18 cellular contexts compared by ENCODE assay signal in genomic region chr19:45145270-45146189, GRCh38. TPM values are rescaled to one million over a fixed set of nuclear protein-coding genes. Genes with fewer than 3 reads are reported as not detected.
DNase-seq lines count a peak whose midpoint lies in the region; ATAC-seq, FAIRE-seq and TF ChIP-seq lines count a peak whose summit lies in the region.
"Had no signal": no experiment of that assay in that cellular context is flagged by ENCODE, and none has a peak within 500 bp of the region (broad histone marks: within the 10 kb centered on the region; RNA-seq: fewer than 3 reads in every experiment).

No MANE protein-coding gene starts in this region.

- no peak overlapping the region for H3K4me2 ChIP-seq in K562 (ENCODE audit: insufficient read depth, low read length)
- H3K4me2 ChIP-seq in osteoblast (ENCODE audit: insufficient read depth, low read length): no peak overlapping the region

- H3K9me1 ChIP-seq in K562 (ENCODE audit: control insufficient read depth, insufficient read depth, low read length): no peaks in the 10 kb centered on the region

- TF ChIP-seq EP300 in K562 (IDR thresholded peaks at IDR 0.05; ENCODE audit: low read length): no peak

- H4K20me1 ChIP-seq in K562 (replicated peaks; ENCODE audit: control insufficient read depth, insufficient read depth, low read length): no peaks in the 10 kb centered on the region
- H4K20me1 ChIP-seq in osteoblast (ENCODE audit: insufficient read depth, low read length): peaks cover 9% of the 10 kb centered on the region

- 98% methylated on average over 17 of the region's 54 CpGs for WGBS in K562 (ENCODE audit: insufficient coverage, low coverage, missing lambda C conversion rate)

- POLR2A ChIA-PET in K562 (lab: Yijun Ruan, JAX): interaction anchor here (0.6 kb wide), 1 partner anchor 80 kb away, joined by 3 read pairs; no protein-coding TSS in a partner anchor

- no peak overlapping the region for H3K27ac ChIP-seq in K562 (ENCODE audit: extremely low read depth, low read depth, low read length)
- no peak overlapping the region for H3K27ac ChIP-seq in osteoblast (ENCODE audit: low read depth, low read length)
- H3K27ac ChIP-seq: C4-2B had no signal

- H2AFZ ChIP-seq in K562 (ENCODE audit: low read depth, low read length): no peak overlapping the region
- no peak overlapping the region for H2AFZ ChIP-seq in osteoblast (ENCODE audit: low read length)

- H3K9me3 ChIP-seq in K562 (replicated peaks; ENCODE audit: control insufficient read depth, insufficient read depth, low read depth, low read length): no peaks in the 10 kb centered on the region
- no peaks in the 10 kb centered on the region for H3K9me3 ChIP-seq in osteoblast (ENCODE audit: low read depth, low read length)

- DNase-seq in GM12892 (ENCODE audit: insufficient read length) (peak; percentile 11), GM20000 (ENCODE audit: low spot score) (peak; percentile 20), K562 (ENCODE audit: extremely low read depth in 1 of 4, low spot score in 3 of 4) (no peak), osteoblast (ENCODE audit: insufficient read length, low spot score, missing footprints) (peak; percentile 73), NCI-H1105 treated with DMSO at 0.1 percent for 48 hours (lab: John Stamatoyannopoulos, UW) (no peak)
- DNase-seq: CD8-positive, alpha-beta T cell; DMS79 treated with DMSO at 0.1 percent for 48 hours; GF-D8; NCI-H2029; NCI-H2227 treated with DMSO at 0.1 percent for 48 hours; NCI-H526 treated with DMSO at 0.1 percent for 48 hours; RPMI8226; SHP77; T-cell had no signal

- BruUV-seq in K562 (replicated peaks; lab: Mats Ljungman, UMichigan): no TSS peak

- TF ChIP-seq RAD21 in K562 (CRISPR knock-in tag; conservative IDR thresholded peaks at IDR 0.05 in 1 of 2, IDR thresholded peaks at IDR 0.05 in 1 of 2): no peak

- H3K4me1 ChIP-seq in K562 (replicated peaks in 1 of 2; ENCODE audit: control insufficient read depth in 2 of 2, insufficient read depth in 2 of 2, low read length in 2 of 2) (peaks cover 0 to 51% of the 10 kb centered on the region in 2 experiments; a peak in 2 of 5 replicates), osteoblast (ENCODE audit: insufficient read depth, low read length) (no peaks in the 10 kb centered on the region)

- CTCF ChIA-PET in K562 (lab: Yijun Ruan, JAX; ENCODE audit: low intra/inter-chr PET ratio): no interaction called here

- H3K4me3 ChIP-seq in K562 (no peak overlapping the region), osteoblast (ENCODE audit: insufficient read depth, low read length) (no peak overlapping the region)

- H3K27me3 ChIP-seq in K562 (ENCODE audit: control insufficient read depth in 2 of 2, insufficient read depth in 2 of 2, low read length in 2 of 2): no peaks in the 10 kb centered on the region
- H3K27me3 ChIP-seq in osteoblast (ENCODE audit: insufficient read depth, low read length): no peaks in the 10 kb centered on the region

- no peak for TF ChIP-seq CTCF in GM20000 (IDR thresholded peaks at IDR 0.05; ENCODE audit: extremely low read depth, missing control alignments)
- TF ChIP-seq CTCF in K562 (IDR thresholded peaks at IDR 0.05 in 2 of 3, conservative IDR thresholded peaks at IDR 0.05 in 1 of 3; ENCODE audit: insufficient read depth in 2 of 3, low read depth in 1 of 3, low read length in 3 of 3): no peak
- no peak for TF ChIP-seq CTCF in osteoblast (IDR thresholded peaks at IDR 0.05; ENCODE audit: extremely low read depth, low read depth, low read length)

- H3K36me3 ChIP-seq in K562 (ENCODE audit: control insufficient read depth, insufficient read depth, low read length): peaks cover 55% of the 10 kb centered on the region; the same call in 1 of the 3 replicates
- peaks cover 20% of the 10 kb centered on the region for H3K36me3 ChIP-seq in osteoblast (ENCODE audit: insufficient read depth, low read length)

- in situ Hi-C loops in K562 (cut with MboI): no loop called here

- peak overlapping the region in 1 of 2 experiments; percentile 70; a peak in 2 of 4 replicates for H3K9ac ChIP-seq in K562 (ENCODE audit: insufficient read depth in 1 of 2, low read depth in 2 of 2, low read length in 2 of 2)

- ATAC-seq in K562 (no peak), HG03439 (IDR thresholded peaks at IDR 0.05; ENCODE audit: unreplicated experiment) (no peak), GM19452 (IDR thresholded peaks at IDR 0.05; ENCODE audit: unreplicated experiment) (no peak)
- ATAC-seq: CD8-positive, alpha-beta T cell; T-cell had no signal

- intact Hi-C loops in K562 (cut with micrococcal nuclease): no loop called here

- TF ChIP-seq POLR2A in GM12892 (IDR thresholded peaks at IDR 0.05; ENCODE audit: low read depth, low read length) (no peak), K562 (conservative IDR thresholded peaks at IDR 0.05) (no peak)

- FAIRE-seq in GM12892 (lab: Jason Lieb, UNC): no peak
- FAIRE-seq in K562 (lab: Jason Lieb, UNC): no peak
- FAIRE-seq: GM18507 had no signal

- H3K79me2 ChIP-seq in K562 (ENCODE audit: control insufficient read depth, insufficient read depth, low read length) (no peaks in the 10 kb centered on the region), osteoblast (ENCODE audit: insufficient read depth, low read length) (no peaks in the 10 kb centered on the region)

RNA-seq across cellular contexts. Expression of gene NKPD1, which starts 15.3 kb away (rescaled TPM):
- 0.11 TPM for polyA plus RNA-seq in GM12892 (2012; ENCODE audit: missing spikeins)
- total RNA-seq in K562 (2011; cell fraction: chromatin; rRNA removed; ENCODE audit: low replicate concordance): 0.30 TPM in 1 of 2 replicates, not detected in the other
- total RNA-seq in K562 (2011; cell fraction: nucleolus; rRNA removed): 0.17 and 0.79 TPM in 2 replicates
- 0.15 TPM in 2 replicates for total RNA-seq in K562 (2011; cell fraction: nucleoplasm; rRNA removed)
- total RNA-seq in K562 (2014; rRNA removed): 0.09 TPM in 1 of 2 replicates, not detected in the other
- total RNA-seq in K562 (2014; rRNA removed; fragmentation: Illumina TruSeq; extraction: Trizol): not detected in 2 replicates
- total RNA-seq in K562 (2015; rRNA removed; fragmentation: Illumina TruSeq; extraction: Trizol): not detected in 2 replicates
- total RNA-seq in K562 (2021): 0.04 TPM in 2 replicates
- polyA plus RNA-seq in K562 (2011; rRNA removed): 0.01 TPM in 1 of 2 replicates, not detected in the other
- 0.03 and 0.13 TPM in 2 replicates for polyA plus RNA-seq in K562 (2011; cell fraction: cytosol; rRNA removed)
- 0.11 and 0.20 TPM in 2 replicates for polyA plus RNA-seq in K562 (2011; cell fraction: nucleus; rRNA removed)
- 0.03 and 0.26 TPM in 2 replicates for polyA plus RNA-seq in K562 (2012)
- polyA plus RNA-seq in K562 (2014; fragmentation: Illumina TruSeq; extraction: Trizol): 0.03 TPM in 1 of 2 replicates, not detected in the other
- polyA plus RNA-seq in K562 (2014; fragmentation: Nextera tagmentation; extraction: Ambion mirVana): not detected
- polyA plus RNA-seq in K562 (2014; rRNA removed): 0.04 and 0.07 TPM in 2 replicates
- polyA minus RNA-seq in K562 (2011; rRNA and poly(A)+ RNA removed): not detected in 2 replicates
- polyA minus RNA-seq in K562 (2011; cell fraction: cytosol; rRNA and poly(A)+ RNA removed): not detected in 2 replicates
- polyA minus RNA-seq in K562 (2011; cell fraction: nucleus; rRNA and poly(A)+ RNA removed): 0.11 and 0.13 TPM in 2 replicates
- total RNA-seq in osteoblast: 0.29 TPM in 1 of 2 replicates, not detected in the other

RNA-seq across cellular contexts. Expression of gene TRAPPC6A, which starts 32.5 kb away (rescaled TPM):
- 41.1 TPM for polyA plus RNA-seq in GM12892 (2012; ENCODE audit: missing spikeins)
- 3.4 and 9.5 TPM in 2 replicates for total RNA-seq in K562 (2011; cell fraction: chromatin; rRNA removed; ENCODE audit: low replicate concordance)
- 12.4 and 13.0 TPM in 2 replicates for total RNA-seq in K562 (2011; cell fraction: nucleolus; rRNA removed)
- total RNA-seq in K562 (2011; cell fraction: nucleoplasm; rRNA removed): 5.6 and 7.4 TPM in 2 replicates
- total RNA-seq in K562 (2014; rRNA removed) (16.6 and 18.8 TPM in 2 replicates), K562 (2014; rRNA removed; fragmentation: Illumina TruSeq; extraction: Trizol) (1.5 and 2.7 TPM in 2 replicates), K562 (2015; rRNA removed; fragmentation: Illumina TruSeq; extraction: Trizol) (9.5 and 11.6 TPM in 2 replicates), K562 (2021) (17.8 and 20.2 TPM in 2 replicates), osteoblast (13.8 and 17.4 TPM in 2 replicates)
- polyA plus RNA-seq in K562 (2011; rRNA removed) (22.4 and 35.8 TPM in 2 replicates), K562 (2014; fragmentation: Illumina TruSeq; extraction: Trizol) (5.0 and 14.3 TPM in 2 replicates), K562 (2014; fragmentation: Nextera tagmentation; extraction: Ambion mirVana) (1 to 10 TPM in 1 of 2 experiments, under 1 TPM in 1; 0.82 to 7.7 TPM), K562 (2014; rRNA removed) (23.6 and 28.2 TPM in 2 replicates)
- polyA plus RNA-seq in K562 (2011; cell fraction: cytosol; rRNA removed): 69.0 and 84.4 TPM in 2 replicates
- 28.2 and 34.8 TPM in 2 replicates for polyA plus RNA-seq in K562 (2011; cell fraction: nucleus; rRNA removed)
- polyA plus RNA-seq in K562 (2012): 27.4 and 76.0 TPM in 2 replicates
- polyA minus RNA-seq in K562 (2011; rRNA and poly(A)+ RNA removed): 2.7 and 4.5 TPM in 2 replicates
- 5.6 and 15.6 TPM in 2 replicates for polyA minus RNA-seq in K562 (2011; cell fraction: cytosol; rRNA and poly(A)+ RNA removed)
- 4.2 and 5.3 TPM in 2 replicates for polyA minus RNA-seq in K562 (2011; cell fraction: nucleus; rRNA and poly(A)+ RNA removed)

RNA-seq across cellular contexts. Expression of gene BLOC1S3, which starts 33.1 kb away (rescaled TPM):
- 3.3 TPM for polyA plus RNA-seq in GM12892 (2012; ENCODE audit: missing spikeins)
- 10.9 and 22.2 TPM in 2 replicates for total RNA-seq in K562 (2011; cell fraction: chromatin; rRNA removed; ENCODE audit: low replicate concordance)
- 17.1 and 20.5 TPM in 2 replicates for total RNA-seq in K562 (2011; cell fraction: nucleolus; rRNA removed)
- 16.6 and 18.9 TPM in 2 replicates for total RNA-seq in K562 (2011; cell fraction: nucleoplasm; rRNA removed)
- total RNA-seq in K562 (2014; rRNA removed) (5.2 and 9.8 TPM in 2 replicates), K562 (2014; rRNA removed; fragmentation: Illumina TruSeq; extraction: Trizol) (3.3 and 3.9 TPM in 2 replicates), K562 (2015; rRNA removed; fragmentation: Illumina TruSeq; extraction: Trizol) (4.3 and 4.4 TPM in 2 replicates), K562 (2021) (17.1 and 20.2 TPM in 2 replicates), osteoblast (7.2 and 10.0 TPM in 2 replicates)
- polyA plus RNA-seq in K562 (2011; rRNA removed) (6.2 and 11.4 TPM in 2 replicates), K562 (2014; fragmentation: Illumina TruSeq; extraction: Trizol) (10.3 and 11.1 TPM in 2 replicates), K562 (2014; fragmentation: Nextera tagmentation; extraction: Ambion mirVana) (10 to 100 TPM; 12.4 to 16.1 TPM), K562 (2014; rRNA removed) (7.6 and 10.4 TPM in 2 replicates)
- 12.4 and 13.2 TPM in 2 replicates for polyA plus RNA-seq in K562 (2011; cell fraction: cytosol; rRNA removed)
- 9.9 and 10.0 TPM in 2 replicates for polyA plus RNA-seq in K562 (2011; cell fraction: nucleus; rRNA removed)
- polyA plus RNA-seq in K562 (2012): 10.1 and 12.7 TPM in 2 replicates
- polyA minus RNA-seq in K562 (2011; rRNA and poly(A)+ RNA removed): 6.1 and 9.3 TPM in 2 replicates
- 6.8 and 9.4 TPM in 2 replicates for polyA minus RNA-seq in K562 (2011; cell fraction: cytosol; rRNA and poly(A)+ RNA removed)
- 4.2 and 7.1 TPM in 2 replicates for polyA minus RNA-seq in K562 (2011; cell fraction: nucleus; rRNA and poly(A)+ RNA removed)

RNA-seq across cellular contexts. Expression of gene PPP1R37, which starts 52.6 kb away (rescaled TPM):
- 6.2 TPM for polyA plus RNA-seq in GM12892 (2012; ENCODE audit: missing spikeins)
- total RNA-seq in K562 (2011; cell fraction: chromatin; rRNA removed; ENCODE audit: low replicate concordance): 32.7 and 64.0 TPM in 2 replicates
- total RNA-seq in K562 (2011; cell fraction: nucleolus; rRNA removed): 49.9 and 53.4 TPM in 2 replicates
- 37.0 and 42.9 TPM in 2 replicates for total RNA-seq in K562 (2011; cell fraction: nucleoplasm; rRNA removed)
- total RNA-seq in K562 (2014; rRNA removed): 20.3 and 38.6 TPM in 2 replicates
- total RNA-seq in K562 (2014; rRNA removed; fragmentation: Illumina TruSeq; extraction: Trizol): 3.1 and 3.5 TPM in 2 replicates
- 7.9 and 8.4 TPM in 2 replicates for total RNA-seq in K562 (2015; rRNA removed; fragmentation: Illumina TruSeq; extraction: Trizol)
- total RNA-seq in K562 (2021): 16.4 and 17.6 TPM in 2 replicates
- 7.3 and 8.0 TPM in 2 replicates for polyA plus RNA-seq in K562 (2011; rRNA removed)
- 7.1 and 13.5 TPM in 2 replicates for polyA plus RNA-seq in K562 (2011; cell fraction: cytosol; rRNA removed)
- polyA plus RNA-seq in K562 (2011; cell fraction: nucleus; rRNA removed): 51.3 and 83.8 TPM in 2 replicates
- polyA plus RNA-seq in K562 (2012): 18.5 and 23.4 TPM in 2 replicates
- 2.7 and 5.0 TPM in 2 replicates for polyA plus RNA-seq in K562 (2014; fragmentation: Illumina TruSeq; extraction: Trizol)
- polyA plus RNA-seq in K562 (2014; fragmentation: Nextera tagmentation; extraction: Ambion mirVana): under 1 TPM; 0.04 to 0.10 TPM
- polyA plus RNA-seq in K562 (2014; rRNA removed): 19.9 and 22.0 TPM in 2 replicates
- polyA minus RNA-seq in K562 (2011; rRNA and poly(A)+ RNA removed): 4.4 and 5.2 TPM in 2 replicates
- polyA minus RNA-seq in K562 (2011; cell fraction: cytosol; rRNA and poly(A)+ RNA removed): 4.8 and 13.3 TPM in 2 replicates
- 14.3 and 14.8 TPM in 2 replicates for polyA minus RNA-seq in K562 (2011; cell fraction: nucleus; rRNA and poly(A)+ RNA removed)
- 43.9 and 53.6 TPM in 2 replicates for total RNA-seq in osteoblast

Comparison
In these comparisons a context has a peak if more than half of its experiments do, and no peak if none do; other contexts are left out.
1. DNase-seq: peak in GM12892 (single experiment), GM20000 (single experiment) and osteoblast (single experiment); none in K562 (0 of 4) and NCI-H1105 treated with DMSO at 0.1 percent for 48 hours (single experiment).